Comparison of ENCODE assay signal across 9 cellular contexts in the genomic region with DNA sequence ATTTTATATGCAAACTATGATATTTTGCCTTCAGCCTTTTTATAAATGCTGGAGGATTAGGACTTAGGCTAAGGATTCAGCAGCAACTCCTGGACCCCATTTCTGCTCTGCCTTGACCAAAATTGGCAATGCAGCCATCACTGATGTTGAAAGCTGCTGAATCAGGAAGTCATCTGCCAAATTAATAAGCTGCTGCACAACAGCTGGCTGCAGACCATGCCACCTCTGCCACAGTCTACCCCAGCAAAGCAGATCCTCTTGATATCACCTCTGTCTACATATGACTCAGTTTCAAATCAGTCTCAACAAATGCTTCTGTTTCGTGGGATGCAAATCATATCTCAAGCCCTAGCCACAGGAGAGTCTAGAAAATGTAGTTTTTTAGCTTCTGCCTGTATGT. TPM values are rescaled to one million over a fixed set of nuclear protein-coding genes. Genes with fewer than 3 reads are reported as not detected.
DNase-seq lines count a peak whose midpoint lies in the region; ATAC-seq lines count a peak whose summit lies in the region.
"Had no signal": no experiment of that assay in that cellular context is flagged by ENCODE, and none has a peak within 500 bp of the region (broad histone marks: within the 10 kb centered on the region; RNA-seq: fewer than 3 reads in every experiment).

No MANE protein-coding gene starts in this region.

- no peaks in the 10 kb centered on the region for H3K9me3 Mint-ChIP-seq in activated T-helper 17 cell treated with anti-CD3 and anti-CD28 coated beads, Interleukin-2, amount 50 U/mL, for 72 hours

- H3K4me3 Mint-ChIP-seq in activated T-helper 17 cell treated with anti-CD3 and anti-CD28 coated beads, Interleukin-2, amount 50 U/mL, for 72 hours, result peak overlapping the region; percentile 61

- H3K4me1 Mint-ChIP-seq in activated T-helper 17 cell treated with anti-CD3 and anti-CD28 coated beads, Interleukin-2, amount 50 U/mL, for 72 hours, result peaks cover 26% of the 10 kb centered on the region

- peaks cover 5% of the 10 kb centered on the region for H3K36me3 Mint-ChIP-seq in activated T-helper 17 cell treated with anti-CD3 and anti-CD28 coated beads, Interleukin-2, amount 50 U/mL, for 72 hours (ENCODE audit: low read depth)

- no peaks in the 10 kb centered on the region for H3K27me3 Mint-ChIP-seq in activated T-helper 17 cell treated with anti-CD3 and anti-CD28 coated beads, Interleukin-2, amount 50 U/mL, for 72 hours

- peak; percentile 43 for ATAC-seq in GM21723 (IDR thresholded peaks at IDR 0.05; ENCODE audit: unreplicated experiment)
- peak; percentile 57 for ATAC-seq in activated T-helper 17 cell treated with anti-CD3 and anti-CD28 coated beads, Interleukin-2, amount 50 U/mL, for 72 hours (replicated peaks)
- ATAC-seq: HCT116 had no signal

- DNase-seq in GM03348 (ENCODE audit: low spot score), result peak; percentile 44
- peak; percentile 25 for DNase-seq in M059J (ENCODE audit: low read depth)
- DNase-seq in stimulated activated CD4-positive, alpha-beta T cell treated with anti-CD3 and anti-CD28 coated beads, Interleukin-12 subunit alpha, Interleukin-12 subunit beta, amount 100 ng/mL, for 4 hours, result peak; percentile 18
- no peak for DNase-seq in pons (ENCODE audit: low spot score)
- DNase-seq in NCI-H187 treated with DMSO at 0.1 percent for 48 hours (lab: John Stamatoyannopoulos, UW), result no peak
- no peak for DNase-seq in cortex of kidney (lab: John Stamatoyannopoulos, UW)

- H3K27ac Mint-ChIP-seq in activated T-helper 17 cell treated with anti-CD3 and anti-CD28 coated beads, Interleukin-2, amount 50 U/mL, for 72 hours, result peak overlapping the region; percentile 71

RNA-seq across cellular contexts. Expression of a gene that starts 7.1 kb away (rescaled TPM):
- total RNA-seq in M059J (2014; rRNA removed; shearing (Covaris generic)), result 6.8 and 11.8 TPM in 2 replicates
- 100 to 1,000 TPM in 1 of 2 donors, 10 to 100 TPM in 1; 98.7 to 116 TPM for total RNA-seq in activated T-helper 17 cell treated with anti-CD3 and anti-CD28 coated beads, Interleukin-2, amount 50 U/mL, for 72 hours

Comparison
In these comparisons a context has a peak if more than half of its experiments do, and no peak if none do; other contexts are left out.
1. DNase-seq: peak in GM03348 (single experiment), M059J (single experiment) and stimulated activated CD4-positive, alpha-beta T cell treated with anti-CD3 and anti-CD28 coated beads, Interleukin-12 subunit alpha, Interleukin-12 subunit beta, amount 100 ng/mL, for 4 hours (single experiment); none in pons (single experiment), NCI-H187 treated with DMSO at 0.1 percent for 48 hours (single experiment) and cortex of kidney (single experiment).